In the genomic region with DNA sequence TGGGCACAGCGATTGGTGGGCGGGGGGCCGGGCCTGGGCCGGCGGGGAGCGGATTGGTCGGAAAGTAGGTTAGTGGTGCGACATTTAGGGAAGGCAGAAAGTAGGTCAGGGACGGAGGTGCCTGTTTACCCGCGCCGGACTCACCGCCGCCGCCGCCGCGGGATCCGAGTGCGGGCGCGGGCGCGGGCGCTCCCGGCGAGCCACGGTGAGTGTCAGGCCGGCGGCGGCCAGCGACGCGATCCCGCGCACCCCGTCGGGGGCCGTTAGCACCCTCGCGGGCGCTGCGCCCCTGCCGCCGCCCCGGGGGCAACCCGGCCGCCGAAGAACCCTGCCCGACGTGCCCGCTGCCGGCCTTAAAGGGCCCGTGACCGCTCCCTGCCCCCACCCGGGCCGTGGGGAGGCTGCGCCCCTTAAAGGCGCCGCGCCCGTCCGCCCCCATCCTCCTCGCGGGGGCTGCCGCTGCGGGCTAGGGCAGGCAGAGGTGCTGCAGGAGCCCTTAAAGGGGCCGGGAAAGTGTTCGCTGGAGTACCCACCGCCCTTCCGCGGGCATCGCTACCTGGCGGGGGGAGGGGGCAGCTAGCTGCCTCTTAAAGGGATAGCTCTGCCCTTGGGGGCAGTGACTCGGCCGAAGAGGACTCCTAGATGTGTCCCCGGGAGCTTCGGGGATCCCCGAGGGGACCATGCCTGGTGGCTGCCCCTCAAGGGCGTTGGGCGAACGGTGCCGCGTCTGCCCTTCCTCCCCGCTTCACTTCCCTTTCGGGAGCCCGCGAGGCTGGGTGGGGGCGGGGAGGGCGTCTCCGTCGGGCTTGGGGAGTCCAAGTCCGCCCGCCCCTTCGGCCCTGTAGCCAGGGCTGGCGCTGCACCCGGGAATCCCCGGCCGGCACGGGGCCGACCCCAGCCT, we compare ENCODE assay signal across 8 cellular contexts. TPM values are rescaled to one million over a fixed set of nuclear protein-coding genes. Genes with fewer than 3 reads are reported as not detected.
DNase-seq lines count a peak whose midpoint lies in the region; ATAC-seq and TF ChIP-seq lines count a peak whose summit lies in the region.

TSS of gene BMAL1 (plus strand) at position 72 of the 901 bp plus-strand sequence. CDS start 76,519 bp downstream, outside the sequence.

- H3K27ac ChIP-seq in iPS DF 6.9 (ENCODE audit: low read length) = no peak within 1 kb of the TSS

- intact Hi-C loops in T-helper 1 cell treated with Interleukin-12 subunit alpha and Interleukin-12 subunit beta and Interleukin-4 antibody, amounts not matched to agents 30 ng/mL and 1 ng/mL, for 36 hours (cut with micrococcal nuclease) = loop anchor here (1.0 to 5.0 kb wide), 15 partner anchors 9 to 1629 kb away; partner anchors contain the start of genes BTBD10, MICAL2, RRAS2 and USP47

- no CpG with 5 or more reads among the region's 101 CpGs for WGBS in iPS DF 6.9 (ENCODE audit: insufficient coverage, insufficient read length)

- CTCF ChIA-PET in AG04449 (lab: Yijun Ruan, JAX) = interaction anchor here (0.9 to 3.3 kb wide), 4 partner anchors 40 to 68 kb away, joined by 3 to 15 read pairs (median 4); no protein-coding TSS in a partner anchor

- H3K36me3 ChIP-seq in iPS DF 6.9 (ENCODE audit: control insufficient read depth, insufficient read depth, low read length) (no peaks in the 10 kb centered on the region), skeletal muscle satellite cell (ENCODE audit: insufficient read depth, low read length) (no peaks in the 10 kb centered on the region)

- H3K4me3 ChIP-seq in AG04449 (ENCODE audit: low read depth, low read length) = peak within 1 kb of the TSS; percentile 81
- peak within 1 kb of the TSS; percentile 56; the same call in 1 of the 2 replicates for H3K4me3 ChIP-seq in iPS DF 6.9 (ENCODE audit: low read length)
- peak within 1 kb of the TSS; percentile 92 for H3K4me3 ChIP-seq in skeletal muscle satellite cell (ENCODE audit: low read length)

- H3K4me1 ChIP-seq in iPS DF 6.9 (ENCODE audit: control insufficient read depth, insufficient read depth, low read length) (peaks cover 1% of the 10 kb centered on the region), skeletal muscle satellite cell (ENCODE audit: control insufficient read depth, insufficient read depth, low read length) (peaks cover 32% of the 10 kb centered on the region)

- H3K9ac ChIP-seq in skeletal muscle satellite cell (ENCODE audit: low read depth, low read length) = peak within 1 kb of the TSS; percentile 85

- POLR2A ChIA-PET in AG04449 (lab: Yijun Ruan, JAX) = interaction anchor here (1.2 kb wide), 1 partner anchor 62 kb away, joined by 3 read pairs; no protein-coding TSS in a partner anchor

- H3K4me2 ChIP-seq in skeletal muscle satellite cell (ENCODE audit: low read length) = peak within 1 kb of the TSS; percentile 95

- peaks cover 18% of the 10 kb centered on the region for H3K27me3 ChIP-seq in iPS DF 6.9 (ENCODE audit: control insufficient read depth, insufficient read depth, low read length)
- peaks cover 4% of the 10 kb centered on the region for H3K27me3 ChIP-seq in skeletal muscle satellite cell (ENCODE audit: control insufficient read depth, insufficient read depth, low read length)

- no peak for TF ChIP-seq CTCF in AG04449 (IDR thresholded peaks at IDR 0.05; ENCODE audit: insufficient read depth, low read length, missing control alignments)

- H3K9me3 ChIP-seq in iPS DF 6.9 (ENCODE audit: control insufficient read depth, insufficient read depth, low read length) (no peaks in the 10 kb centered on the region), skeletal muscle satellite cell (replicated peaks; ENCODE audit: low read length) (no peaks in the 10 kb centered on the region)

- peak; percentile 12 for ATAC-seq in GM18873 (IDR thresholded peaks at IDR 0.05; ENCODE audit: low FRiP score, unreplicated experiment)
- peak; percentile 30 for ATAC-seq in HG03097 (IDR thresholded peaks at IDR 0.05; ENCODE audit: low FRiP score, unreplicated experiment)

- DNase-seq in AG04449 (ENCODE audit: low read depth, low spot score) (no peak), anterior cingulate cortex (lab: John Stamatoyannopoulos, UW) (peak in 30 of 58 donors; percentile 16 to 65 (median 47)), iPS DF 6.9 (ENCODE audit: low read depth, low spot score) (no peak), COLO829 (ENCODE audit: low spot score) (no peak)

RNA-seq across cellular contexts. Expression of gene BMAL1, which starts in this region (rescaled TPM):
- total RNA-seq in T-helper 1 cell treated with Interleukin-12 subunit alpha and Interleukin-12 subunit beta and Interleukin-4 antibody, amounts not matched to agents 30 ng/mL and 1 ng/mL, for 36 hours = 52.7 and 60.1 TPM in 2 replicates
- 12.5 and 12.9 TPM in 2 replicates for total RNA-seq in skeletal muscle satellite cell (2012; rRNA removed)

Comparison
In these comparisons a context has a peak if more than half of its experiments do, and no peak if none do; other contexts are left out.
1. DNase-seq: peak in anterior cingulate cortex (30 of 58); none in AG04449 (single experiment), iPS DF 6.9 (single experiment) and COLO829 (single experiment).
2. Peak in every context shown above with its lines, with median percentiles within 50 percentile points of each other: H3K4me3 ChIP-seq.